ENCODE assay signal across 15 cellular contexts in genomic region chr7:134552105-134552504, GRCh38. TPM values are rescaled to one million over a fixed set of nuclear protein-coding genes. Genes with fewer than 3 reads are reported as not detected.
A peak's percentile ranks its signal among the peaks of the same experiment; 100 is the strongest.
DNase-seq lines count a peak whose midpoint lies in the region; ATAC-seq and TF ChIP-seq lines count a peak whose summit lies in the region.
"Had no signal": no experiment of that assay in that cellular context is flagged by ENCODE, and none has a peak within 500 bp of the region (broad histone marks: within the 10 kb centered on the region; RNA-seq: fewer than 3 reads in every experiment).

No MANE protein-coding gene starts in this region.

- CTCF ChIA-PET in HEK293T (lab: Yijun Ruan, JAX), result interaction anchor here (0.7 to 3.4 kb wide), 8 partner anchors 11 to 119 kb away, joined by 3 to 23 read pairs (median 5); no protein-coding TSS in a partner anchor

- in situ Hi-C loops in ACHN (cut with HindIII; ENCODE audit: low pct_ligation_motif_present, low pct_unique_long_range_greater_than_20kb, low sequenced_read_pairs), result no loop called here

- no peaks in the 10 kb centered on the region for H3K36me3 Mint-ChIP-seq in stimulated activated effector memory CD8-positive, alpha-beta T cell treated with anti-CD3 and anti-CD28 coated beads, Interleukin-12 subunit alpha, Interleukin-12 subunit beta, amount 100 ng/mL, for 72 hours
- H3K36me3 Mint-ChIP-seq in glutamatergic neuron (ENCODE audit: unreplicated experiment), result no peaks in the 10 kb centered on the region

- peaks cover 5% of the 10 kb centered on the region for H3K27me3 Mint-ChIP-seq in glutamatergic neuron (ENCODE audit: unreplicated experiment)

- no peak overlapping the region for H3K4me3 ChIP-seq in WERI-Rb-1 (ENCODE audit: low read depth, low read length)

- H3K27ac Mint-ChIP-seq in stimulated activated effector memory CD8-positive, alpha-beta T cell treated with anti-CD3 and anti-CD28 coated beads, Interleukin-12 subunit alpha, Interleukin-12 subunit beta, amount 100 ng/mL, for 72 hours, result no peak overlapping the region
- H3K27ac Mint-ChIP-seq in glutamatergic neuron (ENCODE audit: unreplicated experiment), result no peak overlapping the region
- H3K27ac Mint-ChIP-seq: T-helper 1 cell treated with Interleukin-12 subunit alpha and Interleukin-12 subunit beta and Interleukin-4 antibody, amounts not matched to agents 30 μg/mL and 1 μg/mL, for 36 hours had no signal

- no peak overlapping the region for H3K4me3 Mint-ChIP-seq in stimulated activated effector memory CD8-positive, alpha-beta T cell treated with anti-CD3 and anti-CD28 coated beads, Interleukin-12 subunit alpha, Interleukin-12 subunit beta, amount 100 ng/mL, for 72 hours
- H3K4me3 Mint-ChIP-seq in glutamatergic neuron (ENCODE audit: unreplicated experiment), result no peak overlapping the region
- H3K4me3 Mint-ChIP-seq: T-helper 1 cell treated with Interleukin-12 subunit alpha and Interleukin-12 subunit beta and Interleukin-4 antibody, amounts not matched to agents 30 μg/mL and 1 μg/mL, for 36 hours had no signal

- ATAC-seq in stimulated activated effector memory CD8-positive, alpha-beta T cell treated with anti-CD3 and anti-CD28 coated beads, Interleukin-12 subunit alpha, Interleukin-12 subunit beta, amount 100 ng/mL, for 72 hours, result no peak

- H3K4me1 Mint-ChIP-seq in stimulated activated effector memory CD8-positive, alpha-beta T cell treated with anti-CD3 and anti-CD28 coated beads, Interleukin-12 subunit alpha, Interleukin-12 subunit beta, amount 100 ng/mL, for 72 hours, result peaks cover 8% of the 10 kb centered on the region
- H3K4me1 Mint-ChIP-seq in glutamatergic neuron (ENCODE audit: low read depth, unreplicated experiment), result peaks cover 23% of the 10 kb centered on the region

- no peaks in the 10 kb centered on the region for H3K36me3 ChIP-seq in WERI-Rb-1

- H3K9me3 ChIP-seq in WERI-Rb-1 (ENCODE audit: severe bottlenecking), result no peaks in the 10 kb centered on the region

- no peaks in the 10 kb centered on the region for H3K9me3 Mint-ChIP-seq in stimulated activated effector memory CD8-positive, alpha-beta T cell treated with anti-CD3 and anti-CD28 coated beads, Interleukin-12 subunit alpha, Interleukin-12 subunit beta, amount 100 ng/mL, for 72 hours
- peaks cover 12% of the 10 kb centered on the region for H3K9me3 Mint-ChIP-seq in glutamatergic neuron (ENCODE audit: unreplicated experiment)
- H3K9me3 Mint-ChIP-seq: T-helper 1 cell treated with Interleukin-12 subunit alpha and Interleukin-12 subunit beta and Interleukin-4 antibody, amounts not matched to agents 30 μg/mL and 1 μg/mL, for 36 hours had no signal

- H3K27ac ChIP-seq in WERI-Rb-1, result peak overlapping the region; percentile 66
- H3K27ac ChIP-seq: C4-2B had no signal

- TF ChIP-seq CTCF in WERI-Rb-1 (IDR thresholded peaks at IDR 0.05; ENCODE audit: low read depth, low read length) (peak; percentile 67), glutamatergic neuron (IDR thresholded peaks at IDR 0.05; ENCODE audit: partially characterized antibody, unreplicated experiment) (no peak)

- DNase-seq in ACHN (peak; percentile 22), HEK293T (ENCODE audit: extremely low spot score) (peak; percentile 51), WERI-Rb-1 (peak; percentile 83), lung microvascular endothelial cell (ENCODE audit: low read depth in 2 of 2) (peak; percentile 6 to 21), glutamatergic neuron (no peak)
- no peak for DNase-seq in stimulated activated effector memory CD8-positive, alpha-beta T cell treated with anti-CD3 and anti-CD28 coated beads, Interleukin-12 subunit alpha, Interleukin-12 subunit beta, amount 100 ng/mL, for 72 hours (ENCODE audit: low spot score in 2 of 2)
- no peak for DNase-seq in stimulated activated CD4-positive, alpha-beta T cell treated with anti-CD3 and anti-CD28 coated beads, Interleukin-2, amount 100 ng/mL, for 48 hours
- no peak for DNase-seq in activated naive CD4-positive, alpha-beta T cell treated with Interleukin-2 at 50 U/mL for 16 hours
- DNase-seq: activated CD8-positive, alpha-beta memory T cell treated with anti-CD3 and anti-CD28 coated beads, Interleukin-2, amount 50 U/mL, for 48 hours; KG1; stimulated activated naive CD4-positive, alpha-beta T cell had no signal

- POLR2A ChIA-PET in HEK293T (lab: Yijun Ruan, JAX), result interaction anchor here (1.5 kb wide), 1 partner anchor 119 kb away, joined by 5 read pairs; no protein-coding TSS in a partner anchor

- H3K27me3 ChIP-seq in WERI-Rb-1 (ENCODE audit: insufficient read depth, low read depth, severe bottlenecking), result no peaks in the 10 kb centered on the region

TF ChIP-seq in HEK293T, 16 proteins besides CTCF, POLR2A, EP300 and RAD21:
- TF ChIP-seq SUZ12 (IDR thresholded peaks at IDR 0.05) (no peak), HDGF (IDR thresholded peaks at IDR 0.05; ENCODE audit: borderline replicate concordance) (no peak), TARDBP (IDR thresholded peaks at IDR 0.05) (no peak), LEF1 (IDR thresholded peaks at IDR 0.05; ENCODE audit: borderline replicate concordance) (no peak)

RNA-seq across cellular contexts. Expression of gene AKR1B15, which starts 3.2 kb away (rescaled TPM):
- not detected in 2 replicates for total RNA-seq in lung microvascular endothelial cell
- not detected for total RNA-seq in glutamatergic neuron (ENCODE audit: unreplicated experiment)
- total RNA-seq: cardiac septum, frontal cortex had no signal

RNA-seq across cellular contexts. Expression of gene AKR1B10, which starts 24.7 kb away (rescaled TPM):
- not detected in 2 replicates for total RNA-seq in lung microvascular endothelial cell
- not detected for total RNA-seq in glutamatergic neuron (ENCODE audit: unreplicated experiment)
- total RNA-seq: cardiac septum, frontal cortex had no signal

Comparison
In these comparisons a context has a peak if more than half of its experiments do, and no peak if none do; other contexts are left out.
1. DNase-seq: peak in ACHN (single experiment), HEK293T (single experiment), WERI-Rb-1 (single experiment) and lung microvascular endothelial cell (2 of 2); none in stimulated activated effector memory CD8-positive, alpha-beta T cell treated with anti-CD3 and anti-CD28 coated beads, Interleukin-12 subunit alpha, Interleukin-12 subunit beta, amount 100 ng/mL, for 72 hours (0 of 2), glutamatergic neuron (single experiment), stimulated activated CD4-positive, alpha-beta T cell treated with anti-CD3 and anti-CD28 coated beads, Interleukin-2, amount 100 ng/mL, for 48 hours (0 of 2) and activated naive CD4-positive, alpha-beta T cell treated with Interleukin-2 at 50 U/mL for 16 hours (single experiment).